ENCODE assay signal across 8 cellular contexts in the genomic region with DNA sequence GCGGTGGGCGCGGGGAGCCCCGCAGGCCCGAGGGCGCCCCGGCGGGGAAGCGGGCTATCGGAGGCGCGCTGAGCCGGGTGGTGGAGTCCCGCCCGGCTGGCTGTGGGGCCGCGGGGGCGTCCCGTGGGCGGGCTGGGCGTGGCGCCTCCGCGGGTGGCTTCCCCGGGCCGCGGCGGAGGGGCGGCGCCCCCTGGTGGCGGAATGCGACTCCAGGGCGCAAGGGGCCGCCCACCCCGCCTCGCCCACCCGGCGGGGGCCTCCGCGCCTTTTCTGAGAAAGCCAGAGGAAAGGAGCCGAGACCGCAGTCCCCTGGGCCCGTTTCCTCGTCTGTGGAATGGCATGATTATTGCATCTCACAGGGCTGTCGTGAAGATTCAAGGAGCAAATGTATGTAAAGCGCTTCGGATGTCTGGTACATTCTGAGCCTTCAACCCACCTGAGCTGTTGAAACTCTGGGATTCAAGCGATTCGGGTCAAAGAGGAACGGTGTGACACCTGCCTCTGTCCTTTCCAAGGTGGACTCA. TPM values are rescaled to one million over a fixed set of nuclear protein-coding genes. Genes with fewer than 3 reads are reported as not detected.
DNase-seq lines count a peak whose midpoint lies in the region; ATAC-seq, FAIRE-seq and TF ChIP-seq lines count a peak whose summit lies in the region.

No MANE protein-coding gene starts in this region.

- peaks cover 0 to 3% of the 10 kb centered on the region in 2 donors for H3K4me1 ChIP-seq in kidney (ENCODE audit: control insufficient read depth in 1 of 2, insufficient read depth in 1 of 2, low read depth in 1 of 2, low read length in 2 of 2)

- peak overlapping the region; percentile 46 for H3K4me3 ChIP-seq in brain microvascular endothelial cell (ENCODE audit: low read depth, low read length)
- peak overlapping the region in 1 of 2 donors; percentile 62 for H3K4me3 ChIP-seq in kidney (ENCODE audit: low read length in 2 of 2)

- peak overlapping the region in 1 of 2 donors; percentile 20 for H3K9ac ChIP-seq in kidney (ENCODE audit: low read length in 2 of 2)

- no peaks in the 10 kb centered on the region for H3K36me3 ChIP-seq in brain microvascular endothelial cell (replicated peaks)
- no peaks in the 10 kb centered on the region for H3K36me3 ChIP-seq in kidney (ENCODE audit: control insufficient read depth in 1 of 2, insufficient read depth in 2 of 2, low read length in 2 of 2)

- H3K9me3 ChIP-seq in kidney (ENCODE audit: control insufficient read depth in 1 of 2, low read length in 2 of 2): no peaks in the 10 kb centered on the region

- ATAC-seq in HG03558 (IDR thresholded peaks at IDR 0.05; ENCODE audit: extremely low read depth, unreplicated experiment): peak; percentile 47

- H3K27ac ChIP-seq in brain microvascular endothelial cell: no peak overlapping the region
- no peak overlapping the region for H3K27ac ChIP-seq in kidney (ENCODE audit: low read depth in 2 of 2, low read length in 2 of 2)

- FAIRE-seq in GM19239 (lab: Jason Lieb, UNC) (peak; percentile 66), kidney (lab: Jason Lieb, UNC) (no peak)

- intact Hi-C loops in kidney (cut with DNase I): no loop called here

- TF ChIP-seq CTCF in brain microvascular endothelial cell (IDR thresholded peaks at IDR 0.05; ENCODE audit: low read depth, low read length, missing control alignments): peak; percentile 49
- peak; percentile 64 for TF ChIP-seq CTCF in kidney (IDR thresholded peaks at IDR 0.05; ENCODE audit: borderline replicate concordance, extremely low read depth, insufficient read depth)

- in situ Hi-C loops in brain microvascular endothelial cell (cut with HindIII; ENCODE audit: low pct_ligation_motif_present, low sequenced_read_pairs): no loop called here

- peak; percentile 92 for DNase-seq in AG20443 (ENCODE audit: low spot score)
- DNase-seq in GM19239 (ENCODE audit: insufficient read length, low spot score): peak; percentile 80
- peak; percentile 69 for DNase-seq in UCSD-AML1 (lab: John Stamatoyannopoulos, UW; ENCODE audit: unreplicated experiment)
- DNase-seq in brain microvascular endothelial cell: no peak
- DNase-seq in kidney: peak; percentile 85
- DNase-seq in stimulated activated CD4-positive, alpha-beta T cell treated with anti-CD3 and anti-CD28 coated beads, Interleukin-15, amount 100 ng/mL, for 48 hours (ENCODE audit: low read depth in 2 of 2): peak; percentile 11 to 53
- no peak for DNase-seq in SKM-1 (lab: John Stamatoyannopoulos, UW; ENCODE audit: unreplicated experiment)

- peaks cover 2% of the 10 kb centered on the region for H3K27me3 ChIP-seq in brain microvascular endothelial cell (replicated peaks)

RNA-seq across cellular contexts. Expression of gene RAB6B, which starts 31.9 kb away (rescaled TPM):
- 17.7 TPM for total RNA-seq in kidney
- polyA plus RNA-seq in kidney (ENCODE audit: insufficient read depth, low read depth, low replicate concordance): 6.6 TPM

Comparison
In these comparisons a context has a peak if more than half of its experiments do, and no peak if none do; other contexts are left out.
1. DNase-seq: peak in AG20443 (single experiment), GM19239 (single experiment), UCSD-AML1 (single experiment), kidney (single experiment) and stimulated activated CD4-positive, alpha-beta T cell treated with anti-CD3 and anti-CD28 coated beads, Interleukin-15, amount 100 ng/mL, for 48 hours (2 of 2); none in brain microvascular endothelial cell (single experiment) and SKM-1 (single experiment).